Comparison of ENCODE assay signal across 1 cellular context in genomic region chr6:170232186-170233002, GRCh38.
TF ChIP-seq lines count a peak whose summit lies in the region.

No MANE protein-coding gene starts in this region.

TF ChIP-seq in WTC11, 78 proteins besides CTCF, POLR2A, EP300 and RAD21:
- TF ChIP-seq ATF2 (CRISPR knock-in tag; IDR thresholded peaks at IDR 0.05; ENCODE audit: borderline replicate concordance, low read depth): no peak
- TF ChIP-seq NR3C1 (CRISPR knock-in tag; conservative IDR thresholded peaks at IDR 0.05; ENCODE audit: low read depth): no peak
- TF ChIP-seq ZBTB21 (CRISPR knock-in tag; IDR thresholded peaks at IDR 0.05; ENCODE audit: borderline replicate concordance): no peak
- TF ChIP-seq IRF1 (CRISPR knock-in tag; IDR thresholded peaks at IDR 0.05): no peak
- TF ChIP-seq ZNF423 (CRISPR knock-in tag; IDR thresholded peaks at IDR 0.05): no peak
- no peak for TF ChIP-seq AFF4 (CRISPR knock-in tag; IDR thresholded peaks at IDR 0.05; ENCODE audit: borderline replicate concordance)
- no peak for TF ChIP-seq MYBL2 (CRISPR knock-in tag; IDR thresholded peaks at IDR 0.05)
- no peak for TF ChIP-seq NR2C2 (CRISPR knock-in tag; IDR thresholded peaks at IDR 0.05)
TF ChIP-seq in WTC11: peak in this region for 0.
